Comparison of ENCODE assay signal across 8 cellular contexts in the genomic region with DNA sequence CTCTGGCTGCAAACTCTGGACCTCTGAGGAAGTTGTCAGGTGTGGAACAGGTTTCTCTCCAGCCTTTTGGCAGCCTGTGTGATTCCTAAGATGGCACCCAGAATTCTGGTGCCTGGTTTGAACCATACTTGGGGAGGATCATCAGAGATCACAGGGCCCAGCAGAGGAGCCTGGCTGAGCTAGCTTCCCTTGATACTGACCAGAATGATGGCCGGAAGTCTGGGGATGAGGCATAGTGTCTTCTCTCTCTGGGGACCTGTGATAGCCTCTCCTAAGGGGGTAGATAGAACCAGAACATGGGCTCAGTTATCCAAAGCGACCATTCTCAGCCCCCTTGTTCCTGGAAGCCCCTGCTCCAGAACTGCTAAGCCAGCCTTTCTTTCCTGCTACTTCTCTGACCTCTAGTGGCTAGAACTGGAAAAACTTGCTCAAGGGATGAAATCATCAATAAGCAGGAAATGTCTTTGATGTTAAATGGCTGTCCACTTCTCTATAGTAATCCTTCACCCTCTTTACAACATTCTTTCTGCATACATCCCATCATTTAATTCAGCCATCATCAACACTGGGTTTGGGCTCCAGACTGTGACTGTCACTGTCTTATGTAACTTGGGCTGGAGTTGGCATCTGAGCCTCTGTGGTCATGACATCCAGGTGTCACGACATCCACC. TPM values are rescaled to one million over a fixed set of nuclear protein-coding genes. Genes with fewer than 3 reads are reported as not detected.
A peak's percentile ranks its signal among the peaks of the same experiment; 100 is the strongest.
DNase-seq lines count a peak whose midpoint lies in the region; ATAC-seq and TF ChIP-seq lines count a peak whose summit lies in the region.

No MANE protein-coding gene starts in this region.

- H3K36me3 Mint-ChIP-seq in activated naive CD8-positive, alpha-beta T cell treated with anti-CD3 and anti-CD28 coated beads, Interleukin-2, amount 10 ng/mL, durations not matched to agents 7 days and 5 days = peaks cover 35% of the 10 kb centered on the region
- peaks cover 3% of the 10 kb centered on the region for H3K36me3 Mint-ChIP-seq in activated naive CD8-positive, alpha-beta T cell treated with anti-CD3 and anti-CD28 coated beads for 36 hours
- H3K36me3 Mint-ChIP-seq in neural crest cell (ENCODE audit: low read depth) = peaks cover 16% of the 10 kb centered on the region

- no peaks in the 10 kb centered on the region for H3K9me3 Mint-ChIP-seq in activated naive CD8-positive, alpha-beta T cell treated with anti-CD3 and anti-CD28 coated beads, Interleukin-2, amount 10 ng/mL, durations not matched to agents 7 days and 5 days
- H3K9me3 Mint-ChIP-seq in activated naive CD8-positive, alpha-beta T cell treated with anti-CD3 and anti-CD28 coated beads for 36 hours = no peaks in the 10 kb centered on the region
- peaks cover 5% of the 10 kb centered on the region for H3K9me3 Mint-ChIP-seq in neural crest cell

- TF ChIP-seq CTCF in LNCAP (IDR thresholded peaks at IDR 0.05) (peak; percentile 73), epithelial cell of proximal tubule (conservative IDR thresholded peaks at IDR 0.05; ENCODE audit: low read depth, low read length) (peak; percentile 81), neural crest cell (conservative IDR thresholded peaks at IDR 0.05) (peak; percentile 89)

- ATAC-seq in activated naive CD8-positive, alpha-beta T cell treated with anti-CD3 and anti-CD28 coated beads, Interleukin-2, amount 10 ng/mL, durations not matched to agents 7 days and 5 days (ENCODE audit: low read depth) = no peak
- no peak for ATAC-seq in GM21515 (IDR thresholded peaks at IDR 0.05; ENCODE audit: unreplicated experiment)

- peak overlapping the region; percentile 77 for H3K27ac Mint-ChIP-seq in activated naive CD8-positive, alpha-beta T cell treated with anti-CD3 and anti-CD28 coated beads, Interleukin-2, amount 10 ng/mL, durations not matched to agents 7 days and 5 days
- no peak overlapping the region for H3K27ac Mint-ChIP-seq in activated naive CD8-positive, alpha-beta T cell treated with anti-CD3 and anti-CD28 coated beads for 36 hours
- H3K27ac Mint-ChIP-seq in neural crest cell (ENCODE audit: unreplicated experiment) = no peak overlapping the region

- no peak for DNase-seq in activated naive CD8-positive, alpha-beta T cell treated with anti-CD3 and anti-CD28 coated beads, Interleukin-2, amount 10 ng/mL, durations not matched to agents 7 days and 5 days
- DNase-seq in activated naive CD8-positive, alpha-beta T cell treated with anti-CD3 and anti-CD28 coated beads for 36 hours = no peak
- DNase-seq in RPMI8226 (peak; percentile 36), epithelial cell of proximal tubule (ENCODE audit: low read depth) (no peak), neural crest cell (ENCODE audit: low read depth, low spot score) (peak; percentile 44)
- DNase-seq in activated CD4-positive, alpha-beta T cell treated with anti-CD3 and anti-CD28 coated beads, Interleukin-2, amount 50 U/mL, for 4 hours = no peak

- no peak overlapping the region for H3K4me3 Mint-ChIP-seq in activated naive CD8-positive, alpha-beta T cell treated with anti-CD3 and anti-CD28 coated beads, Interleukin-2, amount 10 ng/mL, durations not matched to agents 7 days and 5 days
- no peak overlapping the region for H3K4me3 Mint-ChIP-seq in activated naive CD8-positive, alpha-beta T cell treated with anti-CD3 and anti-CD28 coated beads for 36 hours
- H3K4me3 Mint-ChIP-seq in neural crest cell = peak overlapping the region; percentile 74

- no peaks in the 10 kb centered on the region for H3K27me3 Mint-ChIP-seq in activated naive CD8-positive, alpha-beta T cell treated with anti-CD3 and anti-CD28 coated beads, Interleukin-2, amount 10 ng/mL, durations not matched to agents 7 days and 5 days
- H3K27me3 Mint-ChIP-seq in activated naive CD8-positive, alpha-beta T cell treated with anti-CD3 and anti-CD28 coated beads for 36 hours = no peaks in the 10 kb centered on the region
- H3K27me3 Mint-ChIP-seq in neural crest cell (ENCODE audit: low read depth) = no peaks in the 10 kb centered on the region

- no peak overlapping the region for H3K4me3 ChIP-seq in epithelial cell of proximal tubule (ENCODE audit: low read depth, low read length)

- POLR2A ChIA-PET in activated naive CD8-positive, alpha-beta T cell treated with anti-CD3 and anti-CD28 coated beads, Interleukin-2, amount 10 ng/mL, durations not matched to agents 7 days and 5 days (lab: Charles Lee) = no interaction called here

- H3K4me1 Mint-ChIP-seq in activated naive CD8-positive, alpha-beta T cell treated with anti-CD3 and anti-CD28 coated beads, Interleukin-2, amount 10 ng/mL, durations not matched to agents 7 days and 5 days = peaks cover 77% of the 10 kb centered on the region
- H3K4me1 Mint-ChIP-seq in activated naive CD8-positive, alpha-beta T cell treated with anti-CD3 and anti-CD28 coated beads for 36 hours = peaks cover 35% of the 10 kb centered on the region
- H3K4me1 Mint-ChIP-seq in neural crest cell = peaks cover 49% of the 10 kb centered on the region

RNA-seq across cellular contexts. Expression of a gene that starts 55.1 kb away (rescaled TPM):
- not detected for total RNA-seq in activated naive CD8-positive, alpha-beta T cell treated with anti-CD3 and anti-CD28 coated beads, Interleukin-2, amount 10 ng/mL, durations not matched to agents 7 days and 5 days
- not detected for total RNA-seq in activated naive CD8-positive, alpha-beta T cell treated with anti-CD3 and anti-CD28 coated beads for 36 hours
- total RNA-seq in epithelial cell of proximal tubule (not detected in 2 replicates), neural crest cell (not detected in 2 replicates)

Comparison
In these comparisons a context has a peak if more than half of its experiments do, and no peak if none do; other contexts are left out.
1. DNase-seq: peak in RPMI8226 (single experiment) and neural crest cell (single experiment); none in activated naive CD8-positive, alpha-beta T cell treated with anti-CD3 and anti-CD28 coated beads, Interleukin-2, amount 10 ng/mL, durations not matched to agents 7 days and 5 days (single experiment), activated naive CD8-positive, alpha-beta T cell treated with anti-CD3 and anti-CD28 coated beads for 36 hours (single experiment), epithelial cell of proximal tubule (single experiment) and activated CD4-positive, alpha-beta T cell treated with anti-CD3 and anti-CD28 coated beads, Interleukin-2, amount 50 U/mL, for 4 hours (0 of 2).
2. Peak in every context shown above with its lines, with median percentiles within 50 percentile points of each other: CTCF ChIP-seq.